Comparison of ENCODE assay signal across 20 cellular contexts in the genomic region with DNA sequence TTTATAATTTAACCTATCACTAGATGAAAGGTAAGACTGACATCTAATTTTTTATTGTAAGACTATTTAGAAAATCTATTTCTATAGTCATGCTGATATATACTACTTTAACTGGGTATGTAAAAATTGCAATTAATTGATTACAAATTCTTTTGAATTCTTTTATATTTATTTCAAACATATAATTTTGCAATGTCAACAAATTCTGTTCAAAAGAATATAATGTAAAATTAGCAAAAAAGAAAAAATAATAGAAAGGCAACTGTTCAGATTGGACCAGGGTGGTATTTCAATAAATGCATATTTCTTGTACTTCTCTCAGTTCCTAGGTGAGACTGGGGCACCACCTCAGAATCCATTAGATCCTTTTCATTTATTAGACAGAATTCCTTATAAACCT.
A peak's percentile ranks its signal among the peaks of the same experiment; 100 is the strongest.
DNase-seq lines count a peak whose midpoint lies in the region; ATAC-seq, FAIRE-seq and TF ChIP-seq lines count a peak whose summit lies in the region.
"Had no signal": no experiment of that assay in that cellular context is flagged by ENCODE, and none has a peak within 500 bp of the region (broad histone marks: within the 10 kb centered on the region; RNA-seq: fewer than 3 reads in every experiment).

No MANE protein-coding gene starts in this region.

- peaks cover 2% of the 10 kb centered on the region for H3K27me3 Mint-ChIP-seq in activated naive CD8-positive, alpha-beta T cell treated with anti-CD3 and anti-CD28 coated beads, Interleukin-2, amount 50 U/mL, for 24 hours
- H3K27me3 Mint-ChIP-seq: B cell; CD4-positive, CD25-positive, alpha-beta regulatory T cell had no signal

- no peak overlapping the region for H3K27ac Mint-ChIP-seq in activated naive CD8-positive, alpha-beta T cell treated with anti-CD3 and anti-CD28 coated beads, Interleukin-2, amount 50 U/mL, for 24 hours
- H3K27ac Mint-ChIP-seq: B cell; CD4-positive, CD25-positive, alpha-beta regulatory T cell; CD8-positive, alpha-beta T cell; GM23338; H9 had no signal

- H3K4me1 ChIP-seq in IMR-90 (ENCODE audit: control insufficient read depth, insufficient read depth, low read length): no peaks in the 10 kb centered on the region
- no peaks in the 10 kb centered on the region for H3K4me1 ChIP-seq in K562 (replicated peaks in 1 of 2; ENCODE audit: control insufficient read depth in 2 of 2, insufficient read depth in 2 of 2, low read length in 2 of 2)
- no peaks in the 10 kb centered on the region for H3K4me1 ChIP-seq in mammary epithelial cell (ENCODE audit: insufficient read depth, low read length)
- H3K4me1 ChIP-seq in ascending aorta: no peaks in the 10 kb centered on the region
- H3K4me1 ChIP-seq: BLaER1 had no signal

- TF ChIP-seq CTCF in IMR-90 (conservative IDR thresholded peaks at IDR 0.05; ENCODE audit: low read depth, low read length) (no peak), K562 (IDR thresholded peaks at IDR 0.05 in 2 of 3, conservative IDR thresholded peaks at IDR 0.05 in 1 of 3; ENCODE audit: insufficient read depth in 2 of 3, low read depth in 1 of 3, low read length in 3 of 3) (no peak), mammary epithelial cell (conservative IDR thresholded peaks at IDR 0.05 in 1 of 2, IDR thresholded peaks at IDR 0.05 in 1 of 2; ENCODE audit: extremely low read depth in 1 of 2, insufficient read depth in 1 of 2, low read depth in 1 of 2, low read length in 2 of 2) (no peak), ascending aorta (IDR thresholded peaks at IDR 0.05) (no peak)

- H3K27me3 ChIP-seq in IMR-90 (ENCODE audit: control insufficient read depth, insufficient read depth, low read length) (no peaks in the 10 kb centered on the region), K562 (ENCODE audit: control insufficient read depth in 2 of 2, insufficient read depth in 2 of 2, low read length in 2 of 2) (no peaks in the 10 kb centered on the region), mammary epithelial cell (ENCODE audit: insufficient read depth, low read length) (no peaks in the 10 kb centered on the region), ascending aorta (no peaks in the 10 kb centered on the region)
- H3K27me3 ChIP-seq: BLaER1 had no signal

- no peak overlapping the region for H3K27ac ChIP-seq in IMR-90 (ENCODE audit: insufficient read depth, low read length)
- no peak overlapping the region for H3K27ac ChIP-seq in K562 (ENCODE audit: extremely low read depth, low read depth, low read length)
- no peak overlapping the region for H3K27ac ChIP-seq in mammary epithelial cell (ENCODE audit: insufficient read depth, low read depth, low read length)
- H3K27ac ChIP-seq in ascending aorta: no peak overlapping the region
- H3K27ac ChIP-seq: BLaER1, C4-2B had no signal

- no peak overlapping the region for H4K91ac ChIP-seq in IMR-90 (ENCODE audit: insufficient read depth, low read depth, low read length)

- H3K9me1 ChIP-seq in IMR-90 (ENCODE audit: insufficient read depth, low read length): no peaks in the 10 kb centered on the region
- no peaks in the 10 kb centered on the region for H3K9me1 ChIP-seq in K562 (ENCODE audit: control insufficient read depth, insufficient read depth, low read length)

- no peak overlapping the region for H4K5ac ChIP-seq in IMR-90 (ENCODE audit: low read depth, low read length)

- no peak overlapping the region for H3K18ac ChIP-seq in IMR-90 (ENCODE audit: low read depth, low read length)

- no peak for ATAC-seq in IMR-90 (ENCODE audit: low read depth)
- no peak for ATAC-seq in K562
- no peak for ATAC-seq in activated naive CD8-positive, alpha-beta T cell treated with anti-CD3 and anti-CD28 coated beads, Interleukin-2, amount 50 U/mL, for 24 hours
- ATAC-seq: CD8-positive, alpha-beta T cell; GM12878; GM23338; HCT116 had no signal

- H2AK9ac ChIP-seq in IMR-90 (replicated peaks; ENCODE audit: low read depth, low read length, poor library complexity): no peak overlapping the region

- no peak overlapping the region for H2AK5ac ChIP-seq in IMR-90 (ENCODE audit: low read depth, low read length)

- in situ Hi-C loops in IMR-90 (cut with MboI; ENCODE audit: low sequenced_read_pairs): no loop called here
- in situ Hi-C loops in K562 (cut with MboI): no loop called here
- in situ Hi-C loops in mammary epithelial cell (cut with MboI; ENCODE audit: low sequenced_read_pairs in 2 of 2): no loop called here

- H3K9ac ChIP-seq in IMR-90 (ENCODE audit: low read depth, low read length) (no peak overlapping the region), K562 (ENCODE audit: insufficient read depth in 1 of 2, low read depth in 2 of 2, low read length in 2 of 2) (no peak overlapping the region), mammary epithelial cell (ENCODE audit: insufficient read depth, low read length) (no peak overlapping the region)
- H3K9ac ChIP-seq: BLaER1 had no signal

- TF ChIP-seq POLR2A in IMR-90 (IDR thresholded peaks at IDR 0.05; ENCODE audit: low read depth, low read length): no peak
- TF ChIP-seq POLR2A in K562 (conservative IDR thresholded peaks at IDR 0.05): no peak

- no peak overlapping the region for H2BK20ac ChIP-seq in IMR-90 (ENCODE audit: low read depth, low read length)

- CTCF ChIA-PET in IMR-90 (lab: Yijun Ruan, JAX): no interaction called here
- CTCF ChIA-PET in K562 (lab: Yijun Ruan, JAX; ENCODE audit: low intra/inter-chr PET ratio): no interaction called here
- CTCF ChIA-PET in mammary epithelial cell (lab: Charles Lee; ENCODE audit: low non-redundant PET): no interaction called here

- BruUV-seq in IMR-90 (replicated peaks; lab: Mats Ljungman, UMichigan) (no TSS peak), K562 (replicated peaks; lab: Mats Ljungman, UMichigan) (no TSS peak), mammary epithelial cell (replicated peaks; lab: Mats Ljungman, UMichigan) (no TSS peak)

- no peak for FAIRE-seq in K562 (lab: Jason Lieb, UNC)
- FAIRE-seq in frontal cortex (lab: Jason Lieb, UNC): peak; percentile 61
- FAIRE-seq: D721Med, GM12878 had no signal

- H3K4ac ChIP-seq in IMR-90 (ENCODE audit: low read depth, low read length): no peak overlapping the region

- H4K8ac ChIP-seq in IMR-90 (ENCODE audit: low read depth in 2 of 2, low read length in 2 of 2): no peak overlapping the region

- H3K9me3 ChIP-seq in IMR-90 (ENCODE audit: control insufficient read depth, insufficient read depth, low read length): peaks cover 8% of the 10 kb centered on the region
- H3K9me3 ChIP-seq in K562 (replicated peaks; ENCODE audit: control insufficient read depth, insufficient read depth, low read depth, low read length): no peaks in the 10 kb centered on the region
- H3K9me3 ChIP-seq in mammary epithelial cell (replicated peaks; ENCODE audit: insufficient read depth, low read length): peaks cover 2% of the 10 kb centered on the region
- no peaks in the 10 kb centered on the region for H3K9me3 ChIP-seq in ascending aorta
- H3K9me3 ChIP-seq: BLaER1 had no signal

- POLR2A ChIA-PET in IMR-90 (lab: Charles Lee; ENCODE audit: unreplicated experiment) (no interaction called here), K562 (lab: Yijun Ruan, JAX) (no interaction called here)

- H3K79me1 ChIP-seq in IMR-90 (ENCODE audit: low read depth in 1 of 2, low read length in 2 of 2): no peaks in the 10 kb centered on the region

- no peak overlapping the region for H3K23ac ChIP-seq in IMR-90 (ENCODE audit: low read depth, low read length)

- no peak overlapping the region for H3K4me2 ChIP-seq in IMR-90 (ENCODE audit: low read depth, low read length)
- no peak overlapping the region for H3K4me2 ChIP-seq in K562 (ENCODE audit: insufficient read depth, low read length)
- H3K4me2 ChIP-seq in mammary epithelial cell (ENCODE audit: insufficient read depth, low read depth, low read length): no peak overlapping the region
- H3K4me2 ChIP-seq: BLaER1, GM23338 had no signal

- no peak overlapping the region for H2AFZ ChIP-seq in IMR-90 (replicated peaks; ENCODE audit: low read length, poor library complexity)
- H2AFZ ChIP-seq in K562 (ENCODE audit: low read depth, low read length): no peak overlapping the region
- H2AFZ ChIP-seq in mammary epithelial cell (ENCODE audit: low read depth, low read length): no peak overlapping the region
- H2AFZ ChIP-seq: GM23338 had no signal

- intact Hi-C loops in IMR-90 (cut with micrococcal nuclease) (no loop called here), K562 (cut with micrococcal nuclease) (no loop called here), mammary epithelial cell (cut with micrococcal nuclease) (no loop called here), ascending aorta (cut with DNase I) (no loop called here)

- no peak overlapping the region for H2BK15ac ChIP-seq in IMR-90 (ENCODE audit: low read depth, low read length)

- H4K20me1 ChIP-seq in IMR-90 (ENCODE audit: insufficient read depth, low read length) (no peaks in the 10 kb centered on the region), K562 (replicated peaks; ENCODE audit: control insufficient read depth, insufficient read depth, low read length) (no peaks in the 10 kb centered on the region), mammary epithelial cell (ENCODE audit: insufficient read depth, low read length) (no peaks in the 10 kb centered on the region)
- H4K20me1 ChIP-seq: BLaER1 had no signal

- no peak overlapping the region for H2BK5ac ChIP-seq in IMR-90 (ENCODE audit: low read depth, low read length, poor library complexity, severe bottlenecking)

- H3K4me3 Mint-ChIP-seq in activated naive CD8-positive, alpha-beta T cell treated with anti-CD3 and anti-CD28 coated beads, Interleukin-2, amount 50 U/mL, for 24 hours: no peak overlapping the region
- H3K4me3 Mint-ChIP-seq: B cell; CD4-positive, CD25-positive, alpha-beta regulatory T cell; CD8-positive, alpha-beta T cell; GM23338; H9 had no signal

- H2BK120ac ChIP-seq in IMR-90 (ENCODE audit: low read depth, low read length): no peak overlapping the region

- H3K36me3 Mint-ChIP-seq in activated naive CD8-positive, alpha-beta T cell treated with anti-CD3 and anti-CD28 coated beads, Interleukin-2, amount 50 U/mL, for 24 hours (ENCODE audit: low read depth): no peaks in the 10 kb centered on the region
- H3K36me3 Mint-ChIP-seq: CD4-positive, CD25-positive, alpha-beta regulatory T cell; CD8-positive, alpha-beta T cell had no signal

- H3K14ac ChIP-seq in IMR-90 (replicated peaks; ENCODE audit: low read depth, low read length): no peak overlapping the region

- H3K4me3 ChIP-seq in IMR-90 (ENCODE audit: insufficient read depth, low read depth, low read length) (no peak overlapping the region), K562 (no peak overlapping the region), mammary epithelial cell (replicated peaks in 1 of 3; ENCODE audit: insufficient read depth in 1 of 3, low read depth in 2 of 3, low read length in 3 of 3) (no peak overlapping the region), ascending aorta (no peak overlapping the region)
- H3K4me3 ChIP-seq: BLaER1, GM12878, GM23338 had no signal

- no peaks in the 10 kb centered on the region for H3K9me3 Mint-ChIP-seq in activated naive CD8-positive, alpha-beta T cell treated with anti-CD3 and anti-CD28 coated beads, Interleukin-2, amount 50 U/mL, for 24 hours
- H3K9me3 Mint-ChIP-seq: CD8-positive, alpha-beta T cell; GM23338; H9 had no signal

- H3K36me3 ChIP-seq in IMR-90 (ENCODE audit: control insufficient read depth, insufficient read depth, low read length): no peaks in the 10 kb centered on the region
- H3K36me3 ChIP-seq in K562 (ENCODE audit: control insufficient read depth, insufficient read depth, low read length): no peaks in the 10 kb centered on the region
- no peaks in the 10 kb centered on the region for H3K36me3 ChIP-seq in mammary epithelial cell (ENCODE audit: insufficient read depth, low read length)
- H3K36me3 ChIP-seq in ascending aorta: no peaks in the 10 kb centered on the region
- H3K36me3 ChIP-seq: BLaER1 had no signal

- TF ChIP-seq EP300 in K562 (IDR thresholded peaks at IDR 0.05; ENCODE audit: low read length): no peak

- no peaks in the 10 kb centered on the region for H3K79me2 ChIP-seq in K562 (ENCODE audit: control insufficient read depth, insufficient read depth, low read length)
- H3K79me2 ChIP-seq in mammary epithelial cell (ENCODE audit: insufficient read depth, low read length): no peaks in the 10 kb centered on the region

- TF ChIP-seq RAD21 in IMR-90 (IDR thresholded peaks at IDR 0.05; ENCODE audit: low read length) (no peak), K562 (CRISPR knock-in tag; conservative IDR thresholded peaks at IDR 0.05 in 1 of 2, IDR thresholded peaks at IDR 0.05 in 1 of 2) (no peak)

- H3K4me1 Mint-ChIP-seq in activated naive CD8-positive, alpha-beta T cell treated with anti-CD3 and anti-CD28 coated beads, Interleukin-2, amount 50 U/mL, for 24 hours: no peaks in the 10 kb centered on the region
- H3K4me1 Mint-ChIP-seq: B cell; CD4-positive, CD25-positive, alpha-beta regulatory T cell; GM23338 had no signal

- DNase-seq in IMR-90 (no peak), K562 (ENCODE audit: extremely low read depth in 1 of 4, low spot score in 3 of 4) (no peak), frontal cortex (ENCODE audit: low spot score in 2 of 2) (no peak), mammary epithelial cell (no peak), ascending aorta (ENCODE audit: low spot score in 2 of 2) (no peak)
- DNase-seq in activated naive CD8-positive, alpha-beta T cell treated with anti-CD3 and anti-CD28 coated beads, Interleukin-2, amount 50 U/mL, for 24 hours: no peak
- DNase-seq: CD4-positive, CD25-positive, alpha-beta regulatory T cell; CD8-positive, alpha-beta T cell; DMS 273 treated with DMSO at 0.1 percent for 48 hours; DMS79; EL; GDM1; H9 had no signal

- H3K56ac ChIP-seq in IMR-90 (ENCODE audit: extremely low read depth, insufficient read depth, low read length): no peak overlapping the region

- dilution Hi-C loops in IMR-90 (cut with HindIII; ENCODE audit: low sequenced_read_pairs, unreplicated experiment): no loop called here
- dilution Hi-C loops in mammary epithelial cell (cut with HindIII; ENCODE audit: low sequenced_read_pairs): no loop called here
